8 cellular contexts compared by ENCODE assay signal in genomic region chr17:41800601-41801373, GRCh38. TPM values are rescaled to one million over a fixed set of nuclear protein-coding genes. Genes with fewer than 3 reads are reported as not detected.
A peak's percentile ranks its signal among the peaks of the same experiment; 100 is the strongest.
DNase-seq lines count a peak whose midpoint lies in the region; ATAC-seq and TF ChIP-seq lines count a peak whose summit lies in the region.

No MANE protein-coding gene starts in this region.

- H3K4me3 ChIP-seq in GM23248 (no peak overlapping the region), Peyer's patch (peak overlapping the region in 2 of 4 donors; percentile 13 to 20), heart left ventricle (peak overlapping the region in 2 of 12 donors; percentile 24 to 29)

- H3K9ac ChIP-seq in GM23248 = no peak overlapping the region

- intact Hi-C loops in heart left ventricle (cut with DNase I) = loop anchor here (1.0 to 5.0 kb wide), 6 partner anchors 24 to 62 kb away; no protein-coding TSS in a partner anchor

- 6 to 9% methylated on average over 18 of the region's 18 CpGs for WGBS in GM23248 (ENCODE audit: low coverage in 1 of 2, low lambda C conversion rate in 2 of 2, missing lambda C conversion rate in 2 of 2), 2 experiments
- 60 to 77% (median 63%) methylated on average over 10 to 18 of the region's 18 CpGs for WGBS in heart left ventricle, 4 donors

- H3F3A ChIP-seq in GM23248 (ENCODE audit: insufficient read depth) = no peaks in the 10 kb centered on the region

- no peaks in the 10 kb centered on the region for H3K27me3 ChIP-seq in GM23248 (replicated peaks; ENCODE audit: insufficient read depth)
- H3K27me3 ChIP-seq in Peyer's patch = no peaks in the 10 kb centered on the region
- H3K27me3 ChIP-seq in heart left ventricle = no peaks in the 10 kb centered on the region

- H3K9me3 ChIP-seq in GM23248 (ENCODE audit: low read depth) (no peaks in the 10 kb centered on the region), Peyer's patch (no peaks in the 10 kb centered on the region), heart left ventricle (no peaks in the 10 kb centered on the region)

- H3K4me2 ChIP-seq in GM23248 (ENCODE audit: unreplicated experiment) = peak overlapping the region; percentile 77

- ATAC-seq in heart left ventricle (peak; percentile 21 to 60 (median 34)), HG02759 (IDR thresholded peaks at IDR 0.05; ENCODE audit: unreplicated experiment) (no peak), HG03457 (IDR thresholded peaks at IDR 0.05; ENCODE audit: unreplicated experiment) (no peak)

- in situ Hi-C loops in GM23248 (cut with MboI) = no loop called here

- H3K4me1 ChIP-seq in GM23248 (ENCODE audit: insufficient read depth) (peaks cover 14% of the 10 kb centered on the region), Peyer's patch (peaks cover 0 to 10% (median 2%) of the 10 kb centered on the region in 4 donors), heart left ventricle (peaks cover 0 to 15% (median 10%) of the 10 kb centered on the region in 12 donors)

- peak in 1 of 2 donors; percentile 37 for TF ChIP-seq POLR2A in Peyer's patch (IDR thresholded peaks at IDR 0.05)
- TF ChIP-seq POLR2A in heart left ventricle (IDR thresholded peaks at IDR 0.05) = no peak

- H2AFZ ChIP-seq in GM23248 = peak overlapping the region; percentile 25; the same call in 1 of the 2 replicates

- H3K27ac ChIP-seq in GM23248 (no peak overlapping the region), Peyer's patch (peak overlapping the region; percentile 5 to 98 (median 75)), heart left ventricle (peak overlapping the region in 1 of 12 donors; percentile 54)

- no peaks in the 10 kb centered on the region for H3K79me2 ChIP-seq in GM23248 (ENCODE audit: insufficient read depth)

- no peaks in the 10 kb centered on the region for H4K20me1 ChIP-seq in GM23248 (ENCODE audit: insufficient read depth)

- DNase-seq in GM23248 (peak; percentile 70), Peyer's patch (peak; percentile 39 to 94 (median 93)), heart left ventricle (peak in 1 of 5 donors; percentile 29), retina (peak; percentile 37), A172 (ENCODE audit: low spot score) (no peak)
- DNase-seq in stimulated activated CD4-positive, alpha-beta T cell treated with anti-CD3 and anti-CD28 coated beads, Interleukin-15, amount 100 ng/mL, for 24 hours = no peak

- H3K36me3 ChIP-seq in GM23248 (ENCODE audit: low read depth) (no peaks in the 10 kb centered on the region), Peyer's patch (no peaks in the 10 kb centered on the region), heart left ventricle (peaks cover 0 to 4% (median 0%) of the 10 kb centered on the region in 9 donors)

- TF ChIP-seq CTCF in Peyer's patch (IDR thresholded peaks at IDR 0.05) = peak in 1 of 6 experiments; percentile 18
- TF ChIP-seq CTCF in heart left ventricle (IDR thresholded peaks at IDR 0.05) = no peak

- H3K9me2 ChIP-seq in GM23248 (ENCODE audit: insufficient read depth) = no peaks in the 10 kb centered on the region

RNA-seq across cellular contexts. Expression of gene P3H4, which starts 11.0 kb away (rescaled TPM):
- 116 and 161 TPM in 2 replicates for total RNA-seq in GM23248 (2014; rRNA removed; shearing (Covaris generic))
- polyA plus RNA-seq in GM23248 (2016; fragmentation: Nextera tagmentation; extraction: Ambion mirVana) = 96.9 and 105 TPM in 2 replicates
- total RNA-seq in Peyer's patch = 10 to 100 TPM in 3 of 4 donors, 1 to 10 TPM in 1; 9.5 to 23.1 (median 18.0) TPM
- 10 to 100 TPM in 1 of 9 donors, 1 to 10 TPM in 8; 2.2 to 10.1 (median 5.3) TPM for total RNA-seq in heart left ventricle
- 1 to 10 TPM; 4.2 to 9.4 TPM for polyA plus RNA-seq in heart left ventricle
- 66.5 and 71.6 TPM in 2 replicates for total RNA-seq in A172 (2014; rRNA removed; shearing (Covaris generic))

RNA-seq across cellular contexts. Expression of gene FKBP10, which starts 12.0 kb away (rescaled TPM):
- 750 and 759 TPM in 2 replicates for total RNA-seq in GM23248 (2014; rRNA removed; shearing (Covaris generic))
- polyA plus RNA-seq in GM23248 (2016; fragmentation: Nextera tagmentation; extraction: Ambion mirVana) (78.0 and 81.5 TPM in 2 replicates), heart left ventricle (10 to 100 TPM; 11.4 to 25.2 TPM)
- total RNA-seq in Peyer's patch (100 to 1,000 TPM in 1 of 4 donors, 10 to 100 TPM in 2, 1 to 10 TPM in 1; 7.2 to 130 (median 11.2) TPM), heart left ventricle (10 to 100 TPM in 5 of 9 donors, 1 to 10 TPM in 4; 6.5 to 40.4 (median 12.5) TPM)
- total RNA-seq in A172 (2014; rRNA removed; shearing (Covaris generic)) = 131 and 139 TPM in 2 replicates

RNA-seq across cellular contexts. Expression of gene JUP, which starts 14.3 kb away (rescaled TPM):
- total RNA-seq in GM23248 (2014; rRNA removed; shearing (Covaris generic)) = 2.7 and 3.6 TPM in 2 replicates
- polyA plus RNA-seq in GM23248 (2016; fragmentation: Nextera tagmentation; extraction: Ambion mirVana) (2.3 and 3.1 TPM in 2 replicates), heart left ventricle (100 to 1,000 TPM in 1 of 2 donors, 10 to 100 TPM in 1; 94.6 to 148 TPM)
- total RNA-seq in Peyer's patch (100 to 1,000 TPM; 229 to 585 (median 505) TPM), heart left ventricle (100 to 1,000 TPM; 143 to 503 (median 166) TPM)
- 64.6 and 78.6 TPM in 2 replicates for total RNA-seq in A172 (2014; rRNA removed; shearing (Covaris generic))

RNA-seq across cellular contexts. Expression of gene NT5C3B, which starts 35.2 kb away (rescaled TPM):
- 61.7 and 69.8 TPM in 2 replicates for total RNA-seq in GM23248 (2014; rRNA removed; shearing (Covaris generic))
- 59.3 and 69.6 TPM in 2 replicates for polyA plus RNA-seq in GM23248 (2016; fragmentation: Nextera tagmentation; extraction: Ambion mirVana)
- 10 to 100 TPM in 3 of 4 donors, 1 to 10 TPM in 1; 5.8 to 40.4 (median 20.1) TPM for total RNA-seq in Peyer's patch
- total RNA-seq in heart left ventricle = 10 to 100 TPM; 16.0 to 26.7 (median 24.1) TPM
- 10 to 100 TPM; 30.0 to 50.9 TPM for polyA plus RNA-seq in heart left ventricle
- total RNA-seq in A172 (2014; rRNA removed; shearing (Covaris generic)) = 101 TPM in 2 replicates

RNA-seq across cellular contexts. Expression of gene KLHL10, which starts 36.8 kb away (rescaled TPM):
- total RNA-seq in GM23248 (2014; rRNA removed; shearing (Covaris generic)) = 2.3 TPM in 1 of 2 replicates, not detected in the other
- polyA plus RNA-seq in GM23248 (2016; fragmentation: Nextera tagmentation; extraction: Ambion mirVana) (0.09 TPM in 2 replicates), heart left ventricle (under 1 TPM in 1 of 2 donors, not detected in 1; 0.08 TPM)
- total RNA-seq in Peyer's patch (not detected), heart left ventricle (under 1 TPM in 1 of 9 donors, not detected in 8; 0.10 TPM)
- not detected in 2 replicates for total RNA-seq in A172 (2014; rRNA removed; shearing (Covaris generic))

Comparison
In these comparisons a context has a peak if more than half of its experiments do, and no peak if none do; other contexts are left out.
1. DNase-seq: peak in GM23248 (single experiment), Peyer's patch (3 of 3) and retina (single experiment); none in A172 (single experiment) and stimulated activated CD4-positive, alpha-beta T cell treated with anti-CD3 and anti-CD28 coated beads, Interleukin-15, amount 100 ng/mL, for 24 hours (single experiment).
2. ATAC-seq: peak in heart left ventricle (4 of 4); none in HG02759 (single experiment) and HG03457 (single experiment).
3. RNA of gene JUP, which starts 14.3 kb away (total RNA-seq): 229 to 585 TPM in Peyer's patch, 143 to 503 TPM in heart left ventricle and 64.6 to 78.6 TPM in A172; 2.7 to 3.6 TPM in GM23248; every median in the first group is over 10 times any median in the second.